6 cellular contexts compared by ENCODE assay signal in genomic region chr4:187664011-187664410, GRCh38.
"Had no signal": no experiment of that assay in that cellular context is flagged by ENCODE, and none has a peak within 500 bp of the region (broad histone marks: within the 10 kb centered on the region; RNA-seq: fewer than 3 reads in every experiment).

No MANE protein-coding gene starts in this region.

- H3K27ac ChIP-seq: HL-60 had no signal

- H3K27me3 Mint-ChIP-seq: IgD-negative memory B cell had no signal

- H3K4me1 Mint-ChIP-seq: IgD-negative memory B cell had no signal

- H3K4me3 ChIP-seq: K562 had no signal

- H3K4me3 Mint-ChIP-seq: IgD-negative memory B cell had no signal

- H3K36me3 Mint-ChIP-seq: IgD-negative memory B cell had no signal

- ATAC-seq: HepG2, K562 had no signal

- H3K27ac Mint-ChIP-seq: IgD-negative memory B cell had no signal

- DNase-seq: IMR-90, KBM-7 had no signal
